In genomic region chr9:92764988-92765936, GRCh38 we compare ENCODE assay signal across 1 cellular context.
TF ChIP-seq lines count a peak whose summit lies in the region.

No MANE protein-coding gene starts in this region.

TF ChIP-seq in H1, 55 proteins besides CTCF, POLR2A, EP300 and RAD21 (continued from another document):
- peak; percentile 40 for TF ChIP-seq TAF7 (optimal IDR thresholded peaks at IDR 0.05; ENCODE audit: borderline replicate concordance, low read depth, low read length)
- no peak for TF ChIP-seq JUN (IDR thresholded peaks at IDR 0.05; ENCODE audit: low read depth, low read length)
- TF ChIP-seq BCL11A (IDR thresholded peaks at IDR 0.05; ENCODE audit: low read depth in 2 of 2, low read length in 2 of 2): no peak
- TF ChIP-seq RBBP5 (IDR thresholded peaks at IDR 0.05; ENCODE audit: borderline replicate concordance, low read depth, low read length): peak; percentile 34; the same call in 1 of the 2 replicates
- TF ChIP-seq CBX5 (IDR thresholded peaks at IDR 0.05; ENCODE audit: low read depth, low read length): no peak
- TF ChIP-seq MAFK (IDR thresholded peaks at IDR 0.05; ENCODE audit: low read depth, low read length): no peak
- no peak for TF ChIP-seq SP2 (IDR thresholded peaks at IDR 0.05; ENCODE audit: low read length)
- no peak for TF ChIP-seq EZH2 (IDR thresholded peaks at IDR 0.05; ENCODE audit: low read depth, low read length, severe bottlenecking)
- peak; percentile 51 for TF ChIP-seq ASH2L (IDR thresholded peaks at IDR 0.05; ENCODE audit: low read length)
- no peak for TF ChIP-seq KDM1A (IDR thresholded peaks at IDR 0.05; ENCODE audit: borderline replicate concordance, low read length)
- no peak for TF ChIP-seq RXRA (IDR thresholded peaks at IDR 0.05; ENCODE audit: insufficient read depth, low read depth, low read length)
- TF ChIP-seq HDAC2 (IDR thresholded peaks at IDR 0.05; ENCODE audit: borderline replicate concordance in 1 of 2, low read depth in 2 of 2, low read length in 2 of 2): peak in 1 of 2 experiments; percentile 66; a peak in 1 of 4 replicates
- peak; percentile 62; the same call in 1 of the 2 replicates for TF ChIP-seq TAF1 (IDR thresholded peaks at IDR 0.05; ENCODE audit: low read depth, low read length)
- TF ChIP-seq SIX5 (IDR thresholded peaks at IDR 0.05; ENCODE audit: low read depth, low read length): peak; percentile 82
- TF ChIP-seq ATF3 (IDR thresholded peaks at IDR 0.05; ENCODE audit: insufficient read depth, low read depth, low read length): no peak
- TF ChIP-seq CREB1 (IDR thresholded peaks at IDR 0.05): peak; percentile 96
- TF ChIP-seq SIRT6 (IDR thresholded peaks at IDR 0.05; ENCODE audit: low read length): no peak
- peak; percentile 89 for TF ChIP-seq SP1 (IDR thresholded peaks at IDR 0.05; ENCODE audit: low read depth, low read length)
- no peak for TF ChIP-seq CHD7 (IDR thresholded peaks at IDR 0.05; ENCODE audit: insufficient replicate concordance, low read length)
- TF ChIP-seq MAX (IDR thresholded peaks at IDR 0.05): peak; percentile 61
- TF ChIP-seq SRF (IDR thresholded peaks at IDR 0.05; ENCODE audit: low read depth, low read length): peak; percentile 48; the same call in 1 of the 2 replicates
- no peak for TF ChIP-seq CTBP2 (IDR thresholded peaks at IDR 0.05; ENCODE audit: borderline replicate concordance, insufficient read depth, insufficient read length, low read length)
- TF ChIP-seq NRF1 (IDR thresholded peaks at IDR 0.05; ENCODE audit: low read depth, low read length): peak; percentile 47
- peak; percentile 97 for TF ChIP-seq PHF8 (conservative IDR thresholded peaks at IDR 0.05; ENCODE audit: low read depth, low read length)
- no peak for TF ChIP-seq RFX5 (IDR thresholded peaks at IDR 0.05; ENCODE audit: borderline replicate concordance, low read depth, low read length)
- 0 out of 2 replicates have a peak, but pooled peaks have one; percentile 56 for TF ChIP-seq CHD2 (IDR thresholded peaks at IDR 0.05; ENCODE audit: low read length)
- TF ChIP-seq KDM5A (IDR thresholded peaks at IDR 0.05; ENCODE audit: low read length): no peak
- TF ChIP-seq KDM4A (IDR thresholded peaks at IDR 0.05; ENCODE audit: low read depth, low read length, severe bottlenecking): no peak
